Comparison of ENCODE assay signal across 1 cellular context in genomic region chr1:8723010-8723409, GRCh38.
A peak's percentile ranks its signal among the peaks of the same experiment; 100 is the strongest.
TF ChIP-seq lines count a peak whose summit lies in the region.

No MANE protein-coding gene starts in this region.

TF ChIP-seq in K562, 482 proteins besides CTCF, POLR2A, EP300 and RAD21 (continued from another document):
- no peak for TF ChIP-seq SAFB (IDR thresholded peaks at IDR 0.05; ENCODE audit: borderline replicate concordance, low read depth, low read length)
- no peak for TF ChIP-seq XRCC5 (IDR thresholded peaks at IDR 0.05; ENCODE audit: low read depth, low read length)
- TF ChIP-seq C11orf30 (IDR thresholded peaks at IDR 0.05; ENCODE audit: low read depth), result peak; percentile 64; the same call in 1 of the 2 replicates
TF ChIP-seq in K562: peak in this region for 5.
